Comparison of ENCODE assay signal across 9 cellular contexts in the genomic region with DNA sequence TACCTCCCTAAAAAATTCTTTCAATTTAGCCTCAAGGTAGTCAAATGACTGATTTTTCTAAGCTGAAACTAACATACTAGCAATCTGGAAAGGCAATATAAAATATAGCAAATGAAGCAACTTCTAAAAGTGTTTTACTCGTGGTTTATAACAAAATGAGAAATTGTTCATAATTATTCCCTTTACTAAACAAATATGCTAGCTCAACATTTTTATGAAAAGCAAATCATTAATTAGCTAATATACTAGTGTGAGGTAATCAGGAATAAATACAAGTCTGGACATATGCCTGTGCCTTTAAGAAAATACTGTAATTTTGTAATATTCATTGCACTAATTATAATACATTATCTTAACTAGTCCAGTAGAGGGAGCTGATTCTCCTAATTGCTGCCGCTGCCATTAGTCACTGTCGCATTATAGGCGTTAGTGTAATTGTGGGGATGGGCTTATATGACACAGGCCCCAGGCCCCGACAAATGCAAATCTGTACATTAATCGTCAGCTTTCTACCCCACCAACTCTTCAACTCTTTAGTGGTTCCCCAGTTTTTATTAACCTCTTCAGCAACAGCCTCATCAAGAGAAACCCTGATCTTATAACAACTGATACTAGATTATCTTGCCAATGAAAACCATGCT.
DNase-seq lines count a peak whose midpoint lies in the region; ATAC-seq and TF ChIP-seq lines count a peak whose summit lies in the region.
"Had no signal": no experiment of that assay in that cellular context is flagged by ENCODE, and none has a peak within 500 bp of the region (broad histone marks: within the 10 kb centered on the region; RNA-seq: fewer than 3 reads in every experiment).

No MANE protein-coding gene starts in this region.

- H3K27ac ChIP-seq in HCT116 (ENCODE audit: low read depth, low read length) (no peak overlapping the region), WERI-Rb-1 (peak overlapping the region; percentile 8; the same call in 1 of the 2 replicates)

- H2AFZ ChIP-seq in HCT116 (ENCODE audit: low read depth, low read length, poor library complexity, severe bottlenecking): no peak overlapping the region

- H3K27me3 ChIP-seq in HCT116 (ENCODE audit: insufficient read depth, low read length) (no peaks in the 10 kb centered on the region), WERI-Rb-1 (ENCODE audit: insufficient read depth, low read depth, severe bottlenecking) (no peaks in the 10 kb centered on the region)

- intact Hi-C loops in HCT116 (cut with micrococcal nuclease): no loop called here

- no peaks in the 10 kb centered on the region for H3K79me2 ChIP-seq in HCT116 (ENCODE audit: insufficient read depth, low read length)

- no peaks in the 10 kb centered on the region for H4K20me1 ChIP-seq in HCT116 (ENCODE audit: insufficient read depth)

- H3K27me3 Mint-ChIP-seq in glutamatergic neuron (ENCODE audit: unreplicated experiment): peaks cover 4% of the 10 kb centered on the region
- H3K27me3 Mint-ChIP-seq in stimulated activated naive B cell treated with anti-CD40 and anti-IgM and Interleukin-4, amounts not matched to agents 10 μg/mL and 1 μg/mL and 100 μg/mL, for 72 hours: no peaks in the 10 kb centered on the region

- no peaks in the 10 kb centered on the region for H3K4me1 ChIP-seq in HCT116 (ENCODE audit: control insufficient read depth in 1 of 2, insufficient read depth in 2 of 2, low read length in 2 of 2)

- no peaks in the 10 kb centered on the region for H3K9me3 ChIP-seq in HCT116 (ENCODE audit: control insufficient read depth in 1 of 2, insufficient read depth in 1 of 2, low read depth in 1 of 2, low read length in 2 of 2)
- H3K9me3 ChIP-seq in WERI-Rb-1 (ENCODE audit: severe bottlenecking): no peaks in the 10 kb centered on the region

- CTCF ChIA-PET in HCT116 (lab: Charles Lee): no interaction called here

- H3K36me3 ChIP-seq in HCT116 (ENCODE audit: control insufficient read depth in 1 of 2, insufficient read depth in 2 of 2, low read length in 2 of 2) (peaks cover 6 to 8% of the 10 kb centered on the region in 2 experiments; a peak in 3 of 4 replicates), WERI-Rb-1 (peaks cover 72% of the 10 kb centered on the region)

- H3K4me1 Mint-ChIP-seq in glutamatergic neuron (ENCODE audit: low read depth, unreplicated experiment): peaks cover 6% of the 10 kb centered on the region
- H3K4me1 Mint-ChIP-seq in stimulated activated naive B cell treated with anti-CD40 and anti-IgM and Interleukin-4, amounts not matched to agents 10 μg/mL and 1 μg/mL and 100 μg/mL, for 72 hours: peaks cover 0 to 9% of the 10 kb centered on the region in 2 donors

- peaks cover 14% of the 10 kb centered on the region for H3K9me3 Mint-ChIP-seq in glutamatergic neuron (ENCODE audit: unreplicated experiment)
- no peaks in the 10 kb centered on the region for H3K9me3 Mint-ChIP-seq in stimulated activated naive B cell treated with anti-CD40 and anti-IgM and Interleukin-4, amounts not matched to agents 10 μg/mL and 1 μg/mL and 100 μg/mL, for 72 hours

- peak; percentile 9 to 55 (median 28); a peak in 3 of 6 replicates for TF ChIP-seq CTCF in HCT116 (IDR thresholded peaks at IDR 0.05 in 2 of 3, conservative IDR thresholded peaks at IDR 0.05 in 1 of 3; ENCODE audit: borderline replicate concordance in 1 of 3, insufficient read depth in 1 of 3, low read depth in 2 of 3, low read length in 2 of 3)
- peak; percentile 40 for TF ChIP-seq CTCF in WERI-Rb-1 (IDR thresholded peaks at IDR 0.05; ENCODE audit: low read depth, low read length)
- peak; percentile 67 for TF ChIP-seq CTCF in glutamatergic neuron (IDR thresholded peaks at IDR 0.05; ENCODE audit: partially characterized antibody, unreplicated experiment)

- H3K4me3 ChIP-seq in HCT116 (replicated peaks in 1 of 2; ENCODE audit: low read depth in 1 of 2, low read length in 2 of 2): no peak overlapping the region
- no peak overlapping the region for H3K4me3 ChIP-seq in WERI-Rb-1 (ENCODE audit: low read depth, low read length)

- H3K9me2 ChIP-seq in HCT116 (ENCODE audit: insufficient read depth): no peaks in the 10 kb centered on the region

- POLR2A ChIA-PET in HCT116 (lab: Charles Lee): no interaction called here

- no peak overlapping the region for H3K9ac ChIP-seq in HCT116 (ENCODE audit: low read length)

- TF ChIP-seq RAD21 in HCT116 (IDR thresholded peaks at IDR 0.05; ENCODE audit: low read depth): peak; percentile 44; the same call in 1 of the 2 replicates

- no peak overlapping the region for H3K4me3 Mint-ChIP-seq in glutamatergic neuron (ENCODE audit: unreplicated experiment)
- H3K4me3 Mint-ChIP-seq in stimulated activated naive B cell treated with anti-CD40 and anti-IgM and Interleukin-4, amounts not matched to agents 10 μg/mL and 1 μg/mL and 100 μg/mL, for 72 hours: no peak overlapping the region
- H3K4me3 Mint-ChIP-seq: CD8-positive, alpha-beta memory T cell had no signal

- no peak for TF ChIP-seq POLR2A in HCT116 (IDR thresholded peaks at IDR 0.05; ENCODE audit: borderline replicate concordance, extremely low read depth, insufficient read depth, insufficient read length)

- H3K4me2 ChIP-seq in HCT116 (ENCODE audit: low read length): no peak overlapping the region

- H3K36me3 Mint-ChIP-seq in glutamatergic neuron (ENCODE audit: unreplicated experiment): peaks cover 21% of the 10 kb centered on the region
- peaks cover 16 to 25% of the 10 kb centered on the region in 2 donors for H3K36me3 Mint-ChIP-seq in stimulated activated naive B cell treated with anti-CD40 and anti-IgM and Interleukin-4, amounts not matched to agents 10 μg/mL and 1 μg/mL and 100 μg/mL, for 72 hours

- BruUV-seq in HCT116 (replicated peaks; lab: Mats Ljungman, UMichigan): no TSS peak

- DNase-seq in SIG-M5 treated with dmso at 0.1 percent for 504 hours (lab: John Stamatoyannopoulos, UW; ENCODE audit: unreplicated experiment) (peak; percentile 38), SIG-M5 (lab: John Stamatoyannopoulos, UW) (no peak), HCT116 (ENCODE audit: low read depth, low spot score) (no peak), NCI-H1417 (lab: John Stamatoyannopoulos, UW) (peak; percentile 9 to 67 (median 12)), WERI-Rb-1 (peak; percentile 53), glutamatergic neuron (no peak), DMS79 (lab: John Stamatoyannopoulos, UW) (no peak)
- no peak for DNase-seq in stimulated activated naive B cell treated with anti-CD40 and anti-IgM and Interleukin-4, amounts not matched to agents 10 μg/mL and 1 μg/mL and 100 μg/mL, for 72 hours

- no peak overlapping the region for H3K27ac Mint-ChIP-seq in glutamatergic neuron (ENCODE audit: unreplicated experiment)
- H3K27ac Mint-ChIP-seq in stimulated activated naive B cell treated with anti-CD40 and anti-IgM and Interleukin-4, amounts not matched to agents 10 μg/mL and 1 μg/mL and 100 μg/mL, for 72 hours: no peak overlapping the region
- H3K27ac Mint-ChIP-seq: CD8-positive, alpha-beta memory T cell had no signal

- RAD21 ChIA-PET in HCT116 (lab: Charles Lee; ENCODE audit: low non-redundant PET in 1 of 2, low total read pairs in 2 of 2, uncharacterized antibody in 2 of 2, unreplicated experiment in 2 of 2): no interaction called here

- peak; percentile 38; the same call in 1 of the 2 replicates for ATAC-seq in HCT116
- ATAC-seq in stimulated activated naive B cell treated with anti-CD40 and anti-IgM and Interleukin-4, amounts not matched to agents 10 μg/mL and 1 μg/mL and 100 μg/mL, for 72 hours (replicated peaks): peak; percentile 79 to 83

TF ChIP-seq in HCT116, 20 proteins besides CTCF, POLR2A, EP300 and RAD21 (continues in another document):
- no peak for TF ChIP-seq SIN3A (IDR thresholded peaks at IDR 0.05; ENCODE audit: low read depth)
- TF ChIP-seq EZH2phosphoT487 (IDR thresholded peaks at IDR 0.05; ENCODE audit: borderline replicate concordance): no peak
- no peak for TF ChIP-seq SRF (IDR thresholded peaks at IDR 0.05; ENCODE audit: low read depth)
- no peak for TF ChIP-seq JUND (IDR thresholded peaks at IDR 0.05)
- TF ChIP-seq, protein P1, sequence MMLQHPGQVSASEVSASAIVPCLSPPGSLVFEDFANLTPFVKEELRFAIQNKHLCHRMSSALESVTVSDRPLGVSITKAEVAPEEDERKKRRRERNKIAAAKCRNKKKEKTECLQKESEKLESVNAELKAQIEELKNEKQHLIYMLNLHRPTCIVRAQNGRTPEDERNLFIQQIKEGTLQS (IDR thresholded peaks at IDR 0.05): no peak
- no peak for TF ChIP-seq FOSL1 (IDR thresholded peaks at IDR 0.05; ENCODE audit: low read depth)
- no peak for TF ChIP-seq YY1 (IDR thresholded peaks at IDR 0.05; ENCODE audit: extremely low read depth, insufficient replicate concordance, low read depth, low read length)
- TF ChIP-seq SP1 (IDR thresholded peaks at IDR 0.05; ENCODE audit: low read depth): no peak
- TF ChIP-seq ZFX (IDR thresholded peaks at IDR 0.05): no peak
- TF ChIP-seq CEBPB (IDR thresholded peaks at IDR 0.05; ENCODE audit: low read depth): no peak
- no peak for TF ChIP-seq CBX3 (IDR thresholded peaks at IDR 0.05; ENCODE audit: low read depth)
- no peak for TF ChIP-seq EZH2 (IDR thresholded peaks at IDR 0.05)
- no peak for TF ChIP-seq TCF7L2 (IDR thresholded peaks at IDR 0.05; ENCODE audit: borderline replicate concordance, extremely low read depth, insufficient read depth, insufficient read length)
- TF ChIP-seq, protein P2, sequence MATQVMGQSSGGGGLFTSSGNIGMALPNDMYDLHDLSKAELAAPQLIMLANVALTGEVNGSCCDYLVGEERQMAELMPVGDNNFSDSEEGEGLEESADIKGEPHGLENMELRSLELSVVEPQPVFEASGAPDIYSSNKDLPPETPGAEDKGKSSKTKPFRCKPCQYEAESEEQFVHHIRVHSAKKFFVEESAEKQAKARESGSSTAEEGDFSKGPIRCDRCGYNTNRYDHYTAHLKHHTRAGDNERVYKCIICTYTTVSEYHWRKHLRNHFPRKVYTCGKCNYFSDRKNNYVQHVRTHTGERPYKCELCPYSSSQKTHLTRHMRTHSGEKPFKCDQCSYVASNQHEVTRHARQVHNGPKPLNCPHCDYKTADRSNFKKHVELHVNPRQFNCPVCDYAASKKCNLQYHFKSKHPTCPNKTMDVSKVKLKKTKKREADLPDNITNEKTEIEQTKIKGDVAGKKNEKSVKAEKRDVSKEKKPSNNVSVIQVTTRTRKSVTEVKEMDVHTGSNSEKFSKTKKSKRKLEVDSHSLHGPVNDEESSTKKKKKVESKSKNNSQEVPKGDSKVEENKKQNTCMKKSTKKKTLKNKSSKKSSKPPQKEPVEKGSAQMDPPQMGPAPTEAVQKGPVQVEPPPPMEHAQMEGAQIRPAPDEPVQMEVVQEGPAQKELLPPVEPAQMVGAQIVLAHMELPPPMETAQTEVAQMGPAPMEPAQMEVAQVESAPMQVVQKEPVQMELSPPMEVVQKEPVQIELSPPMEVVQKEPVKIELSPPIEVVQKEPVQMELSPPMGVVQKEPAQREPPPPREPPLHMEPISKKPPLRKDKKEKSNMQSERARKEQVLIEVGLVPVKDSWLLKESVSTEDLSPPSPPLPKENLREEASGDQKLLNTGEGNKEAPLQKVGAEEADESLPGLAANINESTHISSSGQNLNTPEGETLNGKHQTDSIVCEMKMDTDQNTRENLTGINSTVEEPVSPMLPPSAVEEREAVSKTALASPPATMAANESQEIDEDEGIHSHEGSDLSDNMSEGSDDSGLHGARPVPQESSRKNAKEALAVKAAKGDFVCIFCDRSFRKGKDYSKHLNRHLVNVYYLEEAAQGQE (IDR thresholded peaks at IDR 0.05; ENCODE audit: low read depth): no peak

Comparison
In these comparisons a context has a peak if more than half of its experiments do, and no peak if none do; other contexts are left out.
1. DNase-seq: peak in SIG-M5 treated with dmso at 0.1 percent for 504 hours (single experiment), NCI-H1417 (3 of 3) and WERI-Rb-1 (single experiment); none in SIG-M5 (single experiment), HCT116 (single experiment), glutamatergic neuron (single experiment), stimulated activated naive B cell treated with anti-CD40 and anti-IgM and Interleukin-4, amounts not matched to agents 10 μg/mL and 1 μg/mL and 100 μg/mL, for 72 hours (single experiment) and DMS79 (single experiment).
2. Peak in every context shown above with its lines, with median percentiles within 50 percentile points of each other: CTCF ChIP-seq.